19 cellular contexts compared by ENCODE assay signal in genomic region chr12:52277486-52278245, GRCh38. TPM values are rescaled to one million over a fixed set of nuclear protein-coding genes. Genes with fewer than 3 reads are reported as not detected.
DNase-seq lines count a peak whose midpoint lies in the region; ATAC-seq and TF ChIP-seq lines count a peak whose summit lies in the region.
"Had no signal": no experiment of that assay in that cellular context is flagged by ENCODE, and none has a peak within 500 bp of the region (broad histone marks: within the 10 kb centered on the region; RNA-seq: fewer than 3 reads in every experiment).

No MANE protein-coding gene starts in this region.

- H3K4me1 Mint-ChIP-seq in chondrocyte (ENCODE audit: low read depth), result peaks cover 37% of the 10 kb centered on the region
- H3K4me1 Mint-ChIP-seq: activated T-helper 17 cell treated with anti-CD3 and anti-CD28 coated beads, Interleukin-2, amount 50 U/mL, for 72 hours had no signal

- H3K9ac ChIP-seq in skeletal muscle satellite cell (ENCODE audit: low read depth, low read length), result peak overlapping the region; percentile 7

- H3K27ac ChIP-seq in lower lobe of right lung, result no peak overlapping the region

- intact Hi-C loops in lower lobe of right lung (cut with DNase I), result no loop called here

- H3K4me3 ChIP-seq in skeletal muscle satellite cell (ENCODE audit: low read length) (no peak overlapping the region), lower lobe of right lung (no peak overlapping the region)

- H3K4me1 ChIP-seq in skeletal muscle satellite cell (ENCODE audit: control insufficient read depth, insufficient read depth, low read length), result peaks cover 46% of the 10 kb centered on the region
- H3K4me1 ChIP-seq in lower lobe of right lung, result peaks cover 30% of the 10 kb centered on the region

- no peaks in the 10 kb centered on the region for H3K9me3 Mint-ChIP-seq in chondrocyte (ENCODE audit: low read depth)
- H3K9me3 Mint-ChIP-seq: activated T-helper 17 cell treated with anti-CD3 and anti-CD28 coated beads, Interleukin-2, amount 50 U/mL, for 72 hours; naive thymus-derived CD4-positive, alpha-beta T cell; T-helper 2 cell treated with Interferon-gamma antibody and Interleukin-4, amounts not matched to agents 5 μg/mL and 100 μg/mL, for 36 hours had no signal

- DNase-seq in NCI-H2196 (lab: John Stamatoyannopoulos, UW; ENCODE audit: unreplicated experiment) (peak; percentile 40), NCI-H2196 treated with DMSO at 0.1 percent for 48 hours (lab: John Stamatoyannopoulos, UW; ENCODE audit: unreplicated experiment) (no peak), NCI-H774 (lab: John Stamatoyannopoulos, UW) (peak; percentile 11), chondrocyte (ENCODE audit: low spot score) (no peak), dermis blood vessel endothelial cell (no peak), lower lobe of right lung (no peak), GM13976 (ENCODE audit: low spot score) (no peak)
- DNase-seq: 8988T; activated CD4-positive, alpha-beta T cell treated with anti-CD3 and anti-CD28 coated beads, Interleukin-2, amount 50 U/mL, for 1 hour; CD4-positive, CD25-positive, alpha-beta regulatory T cell; hippocampal formation; left colon; naive thymus-derived CD4-positive, alpha-beta T cell; NCI-H1092 treated with DMSO at 0.1 percent for 48 hours had no signal

- in situ Hi-C loops in GM13976 (cut with MboI; ENCODE audit: low sequenced_read_pairs, unreplicated experiment), result no loop called here

- no peaks in the 10 kb centered on the region for H3K36me3 Mint-ChIP-seq in chondrocyte (ENCODE audit: low read depth)
- H3K36me3 Mint-ChIP-seq: CD4-positive, CD25-positive, alpha-beta regulatory T cell; naive thymus-derived CD4-positive, alpha-beta T cell had no signal

- no peak overlapping the region for H3K4me3 Mint-ChIP-seq in chondrocyte (ENCODE audit: unreplicated experiment)
- H3K4me3 Mint-ChIP-seq: CD4-positive, CD25-positive, alpha-beta regulatory T cell; T-helper 2 cell treated with Interferon-gamma antibody and Interleukin-4, amounts not matched to agents 5 μg/mL and 100 μg/mL, for 36 hours had no signal

- H3K27ac Mint-ChIP-seq in chondrocyte (ENCODE audit: unreplicated experiment), result peak overlapping the region; percentile 49
- H3K27ac Mint-ChIP-seq: activated T-helper 17 cell treated with anti-CD3 and anti-CD28 coated beads, Interleukin-2, amount 50 U/mL, for 72 hours; CD4-positive, CD25-positive, alpha-beta regulatory T cell; T-helper 2 cell treated with Interferon-gamma antibody and Interleukin-4, amounts not matched to agents 5 μg/mL and 100 μg/mL, for 36 hours had no signal

- H3K27me3 Mint-ChIP-seq in chondrocyte (ENCODE audit: low read depth), result peaks cover 10% of the 10 kb centered on the region

- TF ChIP-seq CTCF in chondrocyte (IDR thresholded peaks at IDR 0.05) (no peak), lower lobe of right lung (IDR thresholded peaks at IDR 0.05) (no peak), GM13976 (IDR thresholded peaks at IDR 0.05; ENCODE audit: borderline replicate concordance, control extremely low read depth, extremely low read depth, insufficient read depth, missing control alignments) (no peak)

- H3K4me2 ChIP-seq in skeletal muscle satellite cell (ENCODE audit: low read length), result no peak overlapping the region

- no peaks in the 10 kb centered on the region for H3K27me3 ChIP-seq in skeletal muscle satellite cell (ENCODE audit: control insufficient read depth, insufficient read depth, low read length)
- peaks cover 7% of the 10 kb centered on the region for H3K27me3 ChIP-seq in lower lobe of right lung (ENCODE audit: low read depth)

- H3K9me3 ChIP-seq in skeletal muscle satellite cell (replicated peaks; ENCODE audit: low read length), result no peaks in the 10 kb centered on the region
- H3K9me3 ChIP-seq in lower lobe of right lung, result no peaks in the 10 kb centered on the region

- ATAC-seq in lower lobe of right lung, result no peak
- ATAC-seq: activated T-helper 17 cell treated with anti-CD3 and anti-CD28 coated beads, Interleukin-2, amount 50 U/mL, for 72 hours; HepG2; naive thymus-derived CD4-positive, alpha-beta T cell had no signal

- H3K36me3 ChIP-seq in skeletal muscle satellite cell (ENCODE audit: insufficient read depth, low read length), result no peaks in the 10 kb centered on the region
- H3K36me3 ChIP-seq in lower lobe of right lung, result no peaks in the 10 kb centered on the region

RNA-seq across cellular contexts. Expression of gene KRT86, which starts 3.2 kb away (rescaled TPM):
- total RNA-seq in chondrocyte (0.44 to 0.92 TPM (median 0.67 TPM) in 3 replicates), dermis blood vessel endothelial cell (not detected in 2 replicates), lower lobe of right lung (0.74 TPM)
- 0.22 TPM in 1 of 2 replicates, not detected in the other for total RNA-seq in skeletal muscle satellite cell (2012; rRNA removed)
- total RNA-seq: CD4-positive, CD25-positive, alpha-beta regulatory T cell; HepG2 had no signal

RNA-seq across cellular contexts. Expression of gene KRT81, which starts 13.7 kb away (rescaled TPM):
- total RNA-seq in chondrocyte (1.1 to 2.2 TPM (median 1.3 TPM) in 3 replicates), dermis blood vessel endothelial cell (0.05 TPM in 1 of 2 replicates, not detected in the other), lower lobe of right lung (not detected)
- total RNA-seq in skeletal muscle satellite cell (2012; rRNA removed), result under 0.01 TPM in 1 of 2 replicates, not detected in the other
- total RNA-seq: activated T-helper 17 cell treated with anti-CD3 and anti-CD28 coated beads, Interleukin-2, amount 50 U/mL, for 72 hours; CD4-positive, CD25-positive, alpha-beta regulatory T cell; HepG2; left colon had no signal

RNA-seq across cellular contexts. Expression of gene KRT83, which starts 43.5 kb away (rescaled TPM):
- total RNA-seq in chondrocyte (not detected in 3 replicates), dermis blood vessel endothelial cell (not detected in 2 replicates), lower lobe of right lung (not detected)
- not detected in 2 replicates for total RNA-seq in skeletal muscle satellite cell (2012; rRNA removed)
- total RNA-seq: activated T-helper 17 cell treated with anti-CD3 and anti-CD28 coated beads, Interleukin-2, amount 50 U/mL, for 72 hours; CD4-positive, CD25-positive, alpha-beta regulatory T cell; HepG2; left colon; naive thymus-derived CD4-positive, alpha-beta T cell; RPMI7951 had no signal

RNA-seq across cellular contexts. Expression of gene KRT7, which starts 44.6 kb away (rescaled TPM):
- 187 to 277 TPM (median 266 TPM) in 3 replicates for total RNA-seq in chondrocyte
- 2.3 and 12.5 TPM in 2 replicates for total RNA-seq in skeletal muscle satellite cell (2012; rRNA removed)
- 19.2 and 53.6 TPM in 2 replicates for total RNA-seq in dermis blood vessel endothelial cell
- total RNA-seq in lower lobe of right lung, result 257 TPM
- total RNA-seq: CD4-positive, CD25-positive, alpha-beta regulatory T cell; HepG2 had no signal

Comparison
In these comparisons a context has a peak if more than half of its experiments do, and no peak if none do; other contexts are left out.
1. DNase-seq: peak in NCI-H2196 (single experiment) and NCI-H774 (single experiment); none in NCI-H2196 treated with DMSO at 0.1 percent for 48 hours (single experiment), chondrocyte (single experiment), dermis blood vessel endothelial cell (single experiment), lower lobe of right lung (single experiment) and GM13976 (single experiment).